Comparison of ENCODE assay signal across 8 cellular contexts in the genomic region with DNA sequence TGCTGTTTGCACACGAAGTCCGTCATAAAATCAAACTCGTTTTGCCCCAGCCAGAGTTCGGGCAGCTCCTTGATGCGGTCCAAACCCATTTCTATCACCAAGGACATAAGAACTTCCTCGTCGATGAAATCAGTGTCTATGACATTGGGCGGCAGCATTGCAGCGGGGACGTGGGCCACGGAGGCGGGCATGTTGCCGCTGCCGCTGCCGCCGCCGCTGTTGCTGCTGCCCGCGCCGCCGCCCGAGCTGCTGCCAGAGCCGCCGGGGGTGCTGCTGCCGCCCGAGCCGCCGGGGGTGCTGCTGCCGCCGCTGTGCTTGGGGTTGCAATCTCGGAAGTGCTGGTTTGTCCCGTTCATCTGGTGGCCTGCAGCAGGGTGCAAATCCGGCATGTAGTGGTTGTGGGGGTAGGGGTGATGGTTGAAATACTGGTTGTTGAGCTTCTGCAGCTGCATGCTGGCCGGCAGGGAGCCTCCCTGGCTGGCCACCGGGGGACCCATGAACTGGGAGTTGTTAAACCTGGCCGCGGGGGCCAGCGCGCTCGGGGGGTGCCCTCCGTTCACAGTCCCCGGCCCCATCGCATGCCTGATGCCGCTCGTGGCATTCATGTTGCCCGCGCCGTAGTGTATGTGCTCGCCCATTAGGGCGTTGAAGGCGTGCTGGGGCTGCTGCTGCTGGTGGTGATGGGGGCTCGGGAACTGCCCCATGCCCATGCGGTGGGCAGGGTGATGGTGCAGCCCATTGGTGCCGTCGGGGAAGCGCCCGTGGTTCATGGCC. TPM values are rescaled to one million over a fixed set of nuclear protein-coding genes. Genes with fewer than 3 reads are reported as not detected.
DNase-seq lines count a peak whose midpoint lies in the region; ATAC-seq, FAIRE-seq and TF ChIP-seq lines count a peak whose summit lies in the region.

No MANE protein-coding gene starts in this region.

- H4K5ac ChIP-seq in H1 (ENCODE audit: insufficient read length, low read depth, low read length): peak overlapping the region; percentile 86

- TF ChIP-seq EP300 in H1 (IDR thresholded peaks at IDR 0.05; ENCODE audit: borderline replicate concordance in 1 of 2, low read depth in 2 of 2, low read length in 2 of 2): no peak

- no peak overlapping the region for H2AFZ ChIP-seq in H1 (ENCODE audit: low read length)

- peak overlapping the region; percentile 74 for H4K8ac ChIP-seq in H1 (ENCODE audit: extremely low read depth, insufficient read depth, low read length)

- TF ChIP-seq RAD21 in H1 (IDR thresholded peaks at IDR 0.05 in 1 of 2, conservative IDR thresholded peaks at IDR 0.05 in 1 of 2; ENCODE audit: low read depth in 2 of 2, low read length in 2 of 2): peak; percentile 24 to 31; a peak in 3 of 4 replicates

- peaks cover 8 to 34% of the 10 kb centered on the region in 2 experiments; a peak in 3 of 4 replicates for H3K79me2 ChIP-seq in H1 (ENCODE audit: control insufficient read depth in 1 of 2, insufficient read depth in 2 of 2, low read length in 2 of 2)

- no peak overlapping the region for H3K23ac ChIP-seq in H1 (ENCODE audit: insufficient read length)

- H3K14ac ChIP-seq in H1 (ENCODE audit: insufficient read length): no peak overlapping the region

- no peaks in the 10 kb centered on the region; the same call in 1 of the 2 replicates for H3K79me1 ChIP-seq in H1 (ENCODE audit: low read depth, low read length)

- DNase-seq in NCI-H187 (lab: John Stamatoyannopoulos, UW) (peak; percentile 22 to 36), NCI-H187 treated with DMSO at 0.1 percent for 48 hours (lab: John Stamatoyannopoulos, UW) (no peak), NCI-H524 (lab: John Stamatoyannopoulos, UW) (peak; percentile 57 to 74), H1 (ENCODE audit: low read depth in 1 of 2, low spot score in 2 of 2) (peak in 1 of 2 experiments; percentile 61)
- peak; percentile 44 to 45 for DNase-seq in activated CD8-positive, alpha-beta memory T cell treated with anti-CD3 and anti-CD28 coated beads for 4 hours (ENCODE audit: low read depth in 2 of 2)
- peak; percentile 29 to 52 for DNase-seq in stimulated activated CD8-positive, alpha-beta memory T cell treated with anti-CD3 and anti-CD28 coated beads, Interleukin-4, amount 100 ng/mL, for 1 hour (ENCODE audit: low read depth in 2 of 2, low spot score in 1 of 2)

- peak overlapping the region; percentile 92; the same call in 1 of the 2 replicates for H2BK12ac ChIP-seq in H1 (ENCODE audit: low read depth, low read length)

- peak overlapping the region; percentile 97 for H2BK5ac ChIP-seq in H1 (ENCODE audit: low read depth, low read length)

- peak overlapping the region; percentile 91 for H3K27ac ChIP-seq in H1 (ENCODE audit: low read depth, low read length)

- no peak for FAIRE-seq in H1 (lab: Jason Lieb, UNC)

- H3K9me3 ChIP-seq in H1 (ENCODE audit: insufficient read depth in 2 of 2, low read depth in 1 of 2, low read length in 1 of 2) (no peaks in the 10 kb centered on the region), mononuclear cell (ENCODE audit: low read depth, low read length) (no peaks in the 10 kb centered on the region)

- H3K9ac ChIP-seq in H1 (replicated peaks in 1 of 4; ENCODE audit: extremely low read depth in 1 of 4, low read depth in 3 of 4, low read length in 3 of 4): peak overlapping the region; percentile 87 to 95 (median 94); a peak in 6 of 7 replicates

- peak overlapping the region; percentile 42 for H3K18ac ChIP-seq in H1 (ENCODE audit: extremely low read depth, low read length)

- H4K20me1 ChIP-seq in H1 (replicated peaks in 1 of 2; ENCODE audit: control insufficient read depth in 1 of 2, insufficient read depth in 2 of 2, low read length in 2 of 2): peaks cover 7% of the 10 kb centered on the region in 2 experiments

- peak overlapping the region; percentile 77 for H4K91ac ChIP-seq in H1 (replicated peaks; ENCODE audit: insufficient read length, low read length)

- WGBS in H1 (ENCODE audit: extremely low coverage in 1 of 2, insufficient coverage in 1 of 2, insufficient read length in 1 of 2, insufficient replicate concordance in 2 of 2, low coverage in 1 of 2, low lambda C conversion rate in 2 of 2, missing lambda C conversion rate in 1 of 2), 2 experiments: 1% methylated on average over 55 of the region's 57 CpGs; no CpG with 5 or more reads in 1 of the 2 experiments

- H3K4me1 ChIP-seq in H1 (replicated peaks in 1 of 4; ENCODE audit: control insufficient read depth in 3 of 4, insufficient read depth in 4 of 4, low read length in 3 of 4) (peaks cover 9 to 28% (median 18%) of the 10 kb centered on the region in 4 experiments; a peak in 6 of 7 replicates), mononuclear cell (ENCODE audit: insufficient read depth, low read length) (peaks cover 34% of the 10 kb centered on the region)

- peak overlapping the region; percentile 92 to 97 for H3K4me2 ChIP-seq in H1 (ENCODE audit: insufficient read depth in 1 of 2, low read depth in 2 of 2, low read length in 2 of 2)

- POLR2A ChIA-PET in H1 (lab: Charles Lee; ENCODE audit: partially characterized antibody): interaction anchor here (0.6 to 3.6 kb wide), 32 partner anchors 8 to 1088 kb away, joined by 3 to 34 read pairs (median 6); no protein-coding TSS in a partner anchor

- H2BK120ac ChIP-seq in H1 (replicated peaks; ENCODE audit: low read depth, low read length): no peak overlapping the region

- H3K4ac ChIP-seq in H1 (replicated peaks; ENCODE audit: insufficient read length, low read depth, low read length): peak overlapping the region; percentile 98

- H2AK5ac ChIP-seq in H1 (ENCODE audit: low read depth, low read length): peak overlapping the region; percentile 57; the same call in 1 of the 2 replicates

- peaks cover 3 to 35% (median 10%) of the 10 kb centered on the region in 4 experiments; a peak in 5 of 8 replicates for H3K36me3 ChIP-seq in H1 (ENCODE audit: control insufficient read depth in 2 of 4, insufficient read depth in 4 of 4, low read length in 3 of 4)

- H3K27me3 ChIP-seq in H1 (replicated peaks in 1 of 4; ENCODE audit: control insufficient read depth in 3 of 4, extremely low read depth in 1 of 4, insufficient read depth in 3 of 4, low read length in 3 of 4) (0 out of 7 replicates have a peak, but pooled peaks cover 0 to 2% (median 0%) of the 10 kb centered on the region in 4 experiments), mononuclear cell (ENCODE audit: insufficient read depth, low read length) (no peaks in the 10 kb centered on the region)

- CTCF ChIA-PET in H1 (lab: Charles Lee; ENCODE audit: partially characterized antibody): interaction anchor here (0.9 to 1.7 kb wide), 4 partner anchors 8 to 678 kb away, joined by 3 to 5 read pairs (median 3); no protein-coding TSS in a partner anchor

- H2BK15ac ChIP-seq in H1 (ENCODE audit: low read length): no peak overlapping the region; the same call in 1 of the 2 replicates

- H3K4me3 ChIP-seq in H1 (ENCODE audit: extremely low read depth in 1 of 4, insufficient read depth in 2 of 4, low read depth in 3 of 4, low read length in 4 of 4) (peak overlapping the region; percentile 79 to 96 (median 95)), mononuclear cell (ENCODE audit: low read length) (peak overlapping the region; percentile 98)

- H2BK20ac ChIP-seq in H1 (ENCODE audit: low read length): no peak overlapping the region

- TF ChIP-seq CTCF in H1 (IDR thresholded peaks at IDR 0.05; ENCODE audit: control extremely low read depth in 1 of 3, insufficient read depth in 1 of 3, low read depth in 1 of 3, low read length in 3 of 3): peak in 2 of 3 experiments; percentile 16 to 20; a peak in 2 of 4 replicates

- TF ChIP-seq POLR2A in H1 (IDR thresholded peaks at IDR 0.05; ENCODE audit: control extremely low read depth in 1 of 2, low read depth in 2 of 2, low read length in 2 of 2): no peak

- peak overlapping the region; percentile 43 for H3K56ac ChIP-seq in H1 (replicated peaks; ENCODE audit: insufficient read length, low read depth, low read length)

- H3K23me2 ChIP-seq in H1 (ENCODE audit: low read depth, low read length): peaks cover 16% of the 10 kb centered on the region

- peak; percentile 24 for ATAC-seq in HG02885 (IDR thresholded peaks at IDR 0.05; ENCODE audit: poor library complexity, unreplicated experiment)

TF ChIP-seq in H1, 55 proteins besides CTCF, POLR2A, EP300 and RAD21:
- TF ChIP-seq TEAD4 (IDR thresholded peaks at IDR 0.05; ENCODE audit: low read depth, low read length) (no peak), SP2 (IDR thresholded peaks at IDR 0.05; ENCODE audit: low read length) (no peak), POLR2AphosphoS5 (IDR thresholded peaks at IDR 0.05; ENCODE audit: low read depth, low read length) (peak; percentile 44; the same call in 1 of the 2 replicates), SIN3A (conservative IDR thresholded peaks at IDR 0.05 in 1 of 2, IDR thresholded peaks at IDR 0.05 in 1 of 2; ENCODE audit: low read depth in 1 of 2, low read length in 2 of 2) (0 out of 4 replicates have a peak, but pooled peaks of 1 of the 2 experiments have one; percentile 27), KDM4A (IDR thresholded peaks at IDR 0.05; ENCODE audit: low read depth, low read length, severe bottlenecking) (peak; percentile 8), TAF1 (IDR thresholded peaks at IDR 0.05; ENCODE audit: low read depth, low read length) (peak; percentile 21; the same call in 1 of the 2 replicates), PHF8 (conservative IDR thresholded peaks at IDR 0.05; ENCODE audit: low read depth, low read length) (peak; percentile 46; the same call in 1 of the 2 replicates)
- TF ChIP-seq, protein P1, sequence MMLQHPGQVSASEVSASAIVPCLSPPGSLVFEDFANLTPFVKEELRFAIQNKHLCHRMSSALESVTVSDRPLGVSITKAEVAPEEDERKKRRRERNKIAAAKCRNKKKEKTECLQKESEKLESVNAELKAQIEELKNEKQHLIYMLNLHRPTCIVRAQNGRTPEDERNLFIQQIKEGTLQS (IDR thresholded peaks at IDR 0.05; ENCODE audit: insufficient read depth, low read depth, low read length): no peak

RNA-seq across cellular contexts. Expression of a gene that starts 1.1 kb away (rescaled TPM):
- total RNA-seq in H1 (2021; fragmentation: NEBNext Ultra II Directional; extraction: Animal tissue kit (Norgen Biotek cat#: 25700)): 89.1 and 97.1 TPM in 2 replicates
- polyA plus RNA-seq in H1 (2011; rRNA removed): 115 and 179 TPM in 2 replicates
- polyA plus RNA-seq in H1 (2011; cell fraction: cytosol; rRNA removed): 71.8 TPM
- polyA plus RNA-seq in H1 (2011; cell fraction: nucleus; rRNA removed): 95.8 TPM
- polyA plus RNA-seq in H1 (2012, experiment 1 of 2): 48.9 to 68.3 TPM (median 60.3 TPM) in 4 replicates
- polyA plus RNA-seq in H1 (2012, experiment 2 of 2): 39.7 TPM
- 42.8 TPM for polyA plus RNA-seq in H1 (2013, experiment 1 of 2)
- 45.1 TPM for polyA plus RNA-seq in H1 (2013, experiment 2 of 2)
- polyA minus RNA-seq in H1 (2011; rRNA and poly(A)+ RNA removed): 24.7 and 27.3 TPM in 2 replicates
- polyA minus RNA-seq in H1 (2011; cell fraction: cytosol; rRNA and poly(A)+ RNA removed): 83.5 TPM
- 66.4 TPM for polyA minus RNA-seq in H1 (2011; cell fraction: nucleus; rRNA and poly(A)+ RNA removed)
- 114 TPM for total RNA-seq in mononuclear cell
